8 cellular contexts compared by ENCODE assay signal in the genomic region with DNA sequence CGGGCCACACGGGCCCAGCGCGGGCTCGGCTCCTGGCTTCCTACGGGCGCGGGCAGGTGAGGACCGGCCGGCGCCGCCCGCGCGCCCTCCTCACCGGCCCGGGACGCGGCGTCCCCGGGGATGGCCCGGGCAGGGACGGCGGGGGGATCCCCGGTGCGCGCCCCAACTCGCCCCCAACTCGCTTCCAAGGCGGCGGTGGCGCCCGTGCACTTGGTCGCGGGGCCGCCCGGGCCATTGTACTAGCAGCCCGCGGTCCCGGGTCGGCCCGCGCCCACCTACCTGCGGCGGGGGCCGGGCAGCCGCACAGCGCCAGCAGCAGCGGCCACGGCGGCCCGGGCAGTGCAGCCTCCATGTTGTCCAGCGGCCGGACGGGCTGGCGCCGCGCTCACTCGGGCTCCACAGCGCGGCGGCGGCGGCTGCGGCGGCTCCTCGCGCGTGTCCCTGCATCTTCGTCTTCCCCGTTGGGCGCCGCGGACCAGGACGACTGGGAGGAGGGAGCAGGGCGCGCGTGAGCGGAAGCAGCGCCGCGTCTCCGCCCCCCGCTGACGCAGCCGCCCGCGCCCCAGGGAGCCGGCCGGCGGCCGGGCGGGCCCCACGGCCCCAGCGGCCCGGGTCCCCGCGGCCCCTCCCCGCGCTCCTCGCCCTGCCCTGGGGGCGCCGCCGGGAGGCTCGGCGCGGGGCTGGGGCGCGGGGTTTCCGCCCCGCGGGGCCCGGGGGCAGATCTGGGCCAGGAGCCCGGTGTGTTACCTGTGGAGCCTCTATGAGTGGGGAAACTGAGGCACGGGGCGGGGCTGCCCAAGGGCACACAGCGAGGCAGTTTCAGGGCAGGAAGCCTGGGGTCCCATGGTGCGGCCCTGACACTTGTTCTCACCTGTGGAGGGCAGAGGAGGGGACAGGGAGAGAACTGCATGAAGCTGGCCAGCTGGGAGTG.
DNase-seq lines count a peak whose midpoint lies in the region; ATAC-seq and TF ChIP-seq lines count a peak whose summit lies in the region.

No MANE protein-coding gene starts in this region.

- no peaks in the 10 kb centered on the region for H3K36me3 Mint-ChIP-seq in activated T-helper 17 cell treated with anti-CD3 and anti-CD28 coated beads, Interleukin-2, amount 50 U/mL, for 72 hours (ENCODE audit: low read depth)
- no peaks in the 10 kb centered on the region for H3K36me3 Mint-ChIP-seq in natural killer cell treated with Interleukin-12 subunit alpha and Interleukin-12 subunit beta and Interleukin-15 and Interleukin-18, amount 100 ng/mL, for 72 hours

- H3K27ac Mint-ChIP-seq in activated T-helper 17 cell treated with anti-CD3 and anti-CD28 coated beads, Interleukin-2, amount 50 U/mL, for 72 hours: peak overlapping the region; percentile 64
- peak overlapping the region; percentile 19 to 73 for H3K27ac Mint-ChIP-seq in natural killer cell treated with Interleukin-12 subunit alpha and Interleukin-12 subunit beta and Interleukin-15 and Interleukin-18, amount 100 ng/mL, for 72 hours

- H3K4me3 Mint-ChIP-seq in activated T-helper 17 cell treated with anti-CD3 and anti-CD28 coated beads, Interleukin-2, amount 50 U/mL, for 72 hours: peak overlapping the region; percentile 69
- peak overlapping the region; percentile 36 for H3K4me3 Mint-ChIP-seq in natural killer cell treated with Interleukin-12 subunit alpha and Interleukin-12 subunit beta and Interleukin-15 and Interleukin-18, amount 100 ng/mL, for 72 hours

- DNase-seq in GM03348 (ENCODE audit: low spot score) (peak; percentile 97), HFF-Myc (ENCODE audit: extremely low read depth, low read depth) (no peak), OCI-M1 (lab: John Stamatoyannopoulos, UW) (peak; percentile 90), fibroblast of mammary gland (ENCODE audit: low read depth) (peak; percentile 50)
- peak; percentile 88 for DNase-seq in natural killer cell treated with Interleukin-12 subunit alpha and Interleukin-12 subunit beta and Interleukin-15 and Interleukin-18, amount 100 ng/mL, for 72 hours (ENCODE audit: low spot score)
- DNase-seq in stimulated activated naive CD8-positive, alpha-beta T cell treated with anti-CD3 and anti-CD28 coated beads, Interleukin-15, Interleukin-2, amounts not matched to agents 100 U/mL and 50 U/mL, for 24 hours: peak; percentile 81

- TF ChIP-seq CTCF in HFF-Myc (IDR thresholded peaks at IDR 0.05; ENCODE audit: low read depth, low read length, missing control alignments) (no peak), fibroblast of mammary gland (conservative IDR thresholded peaks at IDR 0.05; ENCODE audit: control insufficient read depth, insufficient read depth, low read depth, low read length) (no peak)

- ATAC-seq in activated T-helper 17 cell treated with anti-CD3 and anti-CD28 coated beads, Interleukin-2, amount 50 U/mL, for 72 hours (replicated peaks): peak; percentile 93
- ATAC-seq in natural killer cell treated with Interleukin-12 subunit alpha and Interleukin-12 subunit beta and Interleukin-15 and Interleukin-18, amount 100 ng/mL, for 72 hours: peak; percentile 89 to 95
- ATAC-seq in stimulated activated naive CD8-positive, alpha-beta T cell treated with anti-CD3 and anti-CD28 coated beads, Interleukin-15, Interleukin-2, amounts not matched to agents 100 U/mL and 50 U/mL, for 24 hours: peak; percentile 87
- no peak for ATAC-seq in HG03039 (IDR thresholded peaks at IDR 0.05; ENCODE audit: unreplicated experiment)

- no peaks in the 10 kb centered on the region for H3K27me3 Mint-ChIP-seq in activated T-helper 17 cell treated with anti-CD3 and anti-CD28 coated beads, Interleukin-2, amount 50 U/mL, for 72 hours
- H3K27me3 Mint-ChIP-seq in natural killer cell treated with Interleukin-12 subunit alpha and Interleukin-12 subunit beta and Interleukin-15 and Interleukin-18, amount 100 ng/mL, for 72 hours: no peaks in the 10 kb centered on the region

- H3K4me1 Mint-ChIP-seq in activated T-helper 17 cell treated with anti-CD3 and anti-CD28 coated beads, Interleukin-2, amount 50 U/mL, for 72 hours: peaks cover 7% of the 10 kb centered on the region
- H3K4me1 Mint-ChIP-seq in natural killer cell treated with Interleukin-12 subunit alpha and Interleukin-12 subunit beta and Interleukin-15 and Interleukin-18, amount 100 ng/mL, for 72 hours (ENCODE audit: low read depth in 2 of 2): peaks cover 17 to 31% of the 10 kb centered on the region in 2 donors

- H3K4me3 ChIP-seq in HFF-Myc (replicated peaks; ENCODE audit: low read depth, low read length): peak overlapping the region; percentile 82
- H3K4me3 ChIP-seq in fibroblast of mammary gland (ENCODE audit: control insufficient read depth, low read depth, low read length): peak overlapping the region; percentile 57

- H3K9me3 Mint-ChIP-seq in activated T-helper 17 cell treated with anti-CD3 and anti-CD28 coated beads, Interleukin-2, amount 50 U/mL, for 72 hours: no peaks in the 10 kb centered on the region
- H3K9me3 Mint-ChIP-seq in natural killer cell treated with Interleukin-12 subunit alpha and Interleukin-12 subunit beta and Interleukin-15 and Interleukin-18, amount 100 ng/mL, for 72 hours: no peaks in the 10 kb centered on the region
